In the genomic region with DNA sequence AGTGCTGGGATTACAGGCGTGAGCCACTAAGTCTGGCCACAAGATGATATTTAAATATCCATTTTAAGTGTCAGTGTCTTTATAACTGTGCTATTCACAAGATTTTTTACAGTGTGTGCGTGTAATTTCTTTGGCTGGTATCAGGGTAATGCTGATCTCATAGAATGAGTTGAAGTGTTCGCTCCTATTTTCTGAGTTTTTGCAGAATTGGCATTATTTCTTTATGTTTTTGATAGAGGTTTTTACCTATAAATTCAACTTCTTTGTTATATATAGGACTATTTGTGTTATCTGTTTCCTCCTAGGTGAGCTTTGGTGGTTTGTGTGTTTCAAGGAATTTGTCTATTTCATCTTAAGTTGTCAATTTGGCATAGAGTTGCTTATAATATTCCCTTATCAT, we compare ENCODE assay signal across 22 cellular contexts. TPM values are rescaled to one million over a fixed set of nuclear protein-coding genes. Genes with fewer than 3 reads are reported as not detected.
"Had no signal": no experiment of that assay in that cellular context is flagged by ENCODE, and none has a peak within 500 bp of the region (broad histone marks: within the 10 kb centered on the region; RNA-seq: fewer than 3 reads in every experiment).

No MANE protein-coding gene starts in this region.

- DNase-seq: activated CD4-positive, alpha-beta T cell treated with anti-CD3 and anti-CD28 coated beads for 1 hour; activated gamma-delta T cell; activated naive CD4-positive, alpha-beta T cell; activated T-cell treated with anti-CD3 and anti-CD28 coated beads for 4 hours; central memory CD4-positive, alpha-beta T cell; cortex of kidney; effector CD4-positive, alpha-beta T cell had no signal

- H3K27ac ChIP-seq: ascending aorta, breast epithelium, cardiac muscle cell, foreskin keratinocyte had no signal

- H3K4me3 ChIP-seq: ascending aorta, breast epithelium, cardiac muscle cell, esophagus muscularis mucosa, gastrocnemius medialis, heart left ventricle had no signal

- FAIRE-seq: colon had no signal

- H3K9me3 ChIP-seq: ascending aorta, gastrocnemius medialis had no signal

- H3K4me1 ChIP-seq: ascending aorta, breast epithelium, foreskin keratinocyte, gastrocnemius medialis had no signal

- H3K27me3 ChIP-seq: ascending aorta, breast epithelium, cardiac muscle cell, esophagus muscularis mucosa, foreskin keratinocyte, gastrocnemius medialis, heart left ventricle had no signal

RNA-seq across cellular contexts. Expression of gene FOXN4, which starts 45.6 kb away (rescaled TPM):
- total RNA-seq: activated CD4-positive, alpha-beta memory T cell treated with anti-CD3 and anti-CD28 coated beads, Interleukin-2, amount 10 ng/mL, durations not matched to agents 7 days and 5 days; activated CD4-positive, alpha-beta T cell treated with anti-CD3 and anti-CD28 coated beads, Interleukin-2, amount 10 ng/mL, durations not matched to agents 7 days and 5 days; activated naive CD4-positive, alpha-beta T cell treated with anti-CD3 and anti-CD28 coated beads, Interleukin-2, amount 50 U/mL, for 72 hours; activated naive CD8-positive, alpha-beta T cell treated with anti-CD3 and anti-CD28 coated beads, Interleukin-2, amount 10 ng/mL, durations not matched to agents 7 days and 5 days; activated T-cell treated with anti-CD3 and anti-CD28 coated beads, Interleukin-2, amount 50 U/mL, for 72 hours; ascending aorta; breast epithelium; dermis blood vessel endothelial cell; esophagus muscularis mucosa; foreskin keratinocyte; gastrocnemius medialis; heart left ventricle; T-helper 1 cell treated with Interleukin-12 subunit alpha and Interleukin-12 subunit beta and Interleukin-4 antibody, amounts not matched to agents 30 ng/mL and 1 ng/mL, for 36 hours had no signal
- polyA plus RNA-seq: foreskin keratinocyte, heart left ventricle had no signal
